Comparison of ENCODE assay signal across 14 cellular contexts in genomic region chr17:47919889-47920288, GRCh38. TPM values are rescaled to one million over a fixed set of nuclear protein-coding genes. Genes with fewer than 3 reads are reported as not detected.
DNase-seq lines count a peak whose midpoint lies in the region; ATAC-seq, FAIRE-seq and TF ChIP-seq lines count a peak whose summit lies in the region.
"Not testable (repeated sequence)": the region's sequence is repeated elsewhere in the genome, so short reads cannot be mapped to it uniquely, and the experiment has no call there.
"Had no signal": no experiment of that assay in that cellular context is flagged by ENCODE, and none has a peak within 500 bp of the region (broad histone marks: within the 10 kb centered on the region; RNA-seq: fewer than 3 reads in every experiment).

No MANE protein-coding gene starts in this region.

- not testable (repeated sequence) for H2AFZ ChIP-seq in K562 (ENCODE audit: low read depth, low read length); HepG2 (ENCODE audit: low read length)

- TF ChIP-seq EP300 in K562 (IDR thresholded peaks at IDR 0.05; ENCODE audit: low read length); HepG2 (IDR thresholded peaks at IDR 0.05; ENCODE audit: low read depth in 2 of 2, low read length in 2 of 2); HepG2 (CRISPR knock-in tag; IDR thresholded peaks at IDR 0.05; ENCODE audit: borderline replicate concordance): not testable (repeated sequence)

- not testable (repeated sequence) for TF ChIP-seq POLR2A in K562 (conservative IDR thresholded peaks at IDR 0.05); HepG2 (IDR thresholded peaks at IDR 0.05; ENCODE audit: insufficient read depth in 1 of 2, low read depth in 2 of 2, low read length in 2 of 2)

- H3K27ac ChIP-seq in K562 (ENCODE audit: extremely low read depth, low read depth, low read length); HepG2 (ENCODE audit: extremely low read length, insufficient read depth, low read length): not testable (repeated sequence)

- H3K79me2 ChIP-seq in K562 (ENCODE audit: control insufficient read depth, insufficient read depth, low read length); HepG2 (ENCODE audit: insufficient read depth, low read length): not testable (repeated sequence)

- H3K36me3 Mint-ChIP-seq in T-helper 17 cell (ENCODE audit: low read depth) = peaks cover 14% of the 10 kb centered on the region
- peaks cover 49% of the 10 kb centered on the region for H3K36me3 Mint-ChIP-seq in effector memory CD8-positive, alpha-beta T cell (ENCODE audit: insufficient read depth)
- peaks cover 30% of the 10 kb centered on the region for H3K36me3 Mint-ChIP-seq in memory B cell

- not testable (repeated sequence) for H3K27me3 Mint-ChIP-seq in T-helper 17 cell; effector memory CD8-positive, alpha-beta T cell; memory B cell

- not testable (repeated sequence) for DNase-seq in T-helper 17 cell; K562 (ENCODE audit: extremely low read depth in 1 of 4, low spot score in 3 of 4); effector memory CD8-positive, alpha-beta T cell; memory B cell (ENCODE audit: low spot score in 2 of 2)
- peak; percentile 49 for DNase-seq in HepG2 (ENCODE audit: low spot score)

- H3K4me2 ChIP-seq in K562 (ENCODE audit: insufficient read depth, low read length); HepG2 (ENCODE audit: low read depth, low read length): not testable (repeated sequence)

- H4K20me1 ChIP-seq in K562 (replicated peaks; ENCODE audit: control insufficient read depth, insufficient read depth, low read length); HepG2 (ENCODE audit: insufficient read depth, low read length): not testable (repeated sequence)

- not testable (repeated sequence) for H3K4me1 ChIP-seq in K562 (replicated peaks in 1 of 2; ENCODE audit: control insufficient read depth in 2 of 2, insufficient read depth in 2 of 2, low read length in 2 of 2)
- H3K4me1 ChIP-seq in HepG2 (ENCODE audit: insufficient read depth, low read length) = peaks cover 12% of the 10 kb centered on the region

- not testable (repeated sequence) for H3K9ac ChIP-seq in K562 (ENCODE audit: insufficient read depth in 1 of 2, low read depth in 2 of 2, low read length in 2 of 2); HepG2 (ENCODE audit: insufficient read depth, low read depth, low read length)

- peak; percentile 52 for FAIRE-seq in K562 (lab: Jason Lieb, UNC)
- FAIRE-seq in HepG2 (lab: Jason Lieb, UNC) = not testable (repeated sequence)

- not testable (repeated sequence) for TF ChIP-seq RAD21 in K562 (CRISPR knock-in tag; conservative IDR thresholded peaks at IDR 0.05 in 1 of 2, IDR thresholded peaks at IDR 0.05 in 1 of 2); HepG2 (CRISPR knock-in tag; IDR thresholded peaks at IDR 0.05)

- intact Hi-C loops in K562 (cut with micrococcal nuclease); HepG2 (cut with micrococcal nuclease; ENCODE audit: unreplicated experiment): not testable (repeated sequence)

- POLR2A ChIA-PET in K562 (lab: Yijun Ruan, JAX) = interaction anchor here (0.6 to 1.8 kb wide), 2 partner anchors 24 to 134 kb away, joined by 5 to 6 read pairs; partner anchors contain the start of gene SP2
- POLR2A ChIA-PET in HepG2 (lab: Yijun Ruan, JAX) = not testable (repeated sequence)

- H3K9me3 ChIP-seq in T-helper 17 cell (ENCODE audit: control insufficient read depth, low read length, poor library complexity, severe bottlenecking); K562 (replicated peaks; ENCODE audit: control insufficient read depth, insufficient read depth, low read depth, low read length); HepG2 (ENCODE audit: low read length): not testable (repeated sequence)

- 92% methylated on average over 14 of the region's 14 CpGs for WGBS in K562 (ENCODE audit: insufficient coverage, low coverage, missing lambda C conversion rate)
- WGBS in HepG2 (ENCODE audit: low lambda C conversion rate) = 89% methylated on average over 14 of the region's 14 CpGs

- not testable (repeated sequence) for H3K4me3 ChIP-seq in K562; HepG2 (replicated peaks in 1 of 3; ENCODE audit: insufficient read depth in 1 of 3, low read depth in 2 of 3, low read length in 3 of 3)

- BruUV-seq in K562 (replicated peaks; lab: Mats Ljungman, UMichigan); HepG2 (replicated peaks; lab: Mats Ljungman, UMichigan): not testable (repeated sequence)

- H3K36me3 ChIP-seq in K562 (ENCODE audit: control insufficient read depth, insufficient read depth, low read length) (peaks cover 37% of the 10 kb centered on the region; the same call in 2 of the 3 replicates), HepG2 (replicated peaks in 1 of 2; ENCODE audit: control insufficient read depth in 1 of 2, insufficient read depth in 2 of 2, low read length in 2 of 2) (peaks cover 14 to 24% of the 10 kb centered on the region in 2 experiments)

- not testable (repeated sequence) for H3K4me3 Mint-ChIP-seq in T-helper 17 cell; effector memory CD8-positive, alpha-beta T cell; memory B cell

- TF ChIP-seq CTCF in K562 (IDR thresholded peaks at IDR 0.05 in 2 of 3, conservative IDR thresholded peaks at IDR 0.05 in 1 of 3; ENCODE audit: insufficient read depth in 2 of 3, low read depth in 1 of 3, low read length in 3 of 3); HepG2 (CRISPR knock-in tag; IDR thresholded peaks at IDR 0.05): not testable (repeated sequence)

- not testable (repeated sequence) for ATAC-seq in T-helper 17 cell; K562; effector memory CD8-positive, alpha-beta T cell (replicated peaks); HepG2; memory B cell (ENCODE audit: low read depth)

- H3K9me1 ChIP-seq in K562 (ENCODE audit: control insufficient read depth, insufficient read depth, low read length) = not testable (repeated sequence)

- peaks cover 23% of the 10 kb centered on the region for H3K4me1 Mint-ChIP-seq in T-helper 17 cell
- peaks cover 4 to 11% of the 10 kb centered on the region in 2 donors for H3K4me1 Mint-ChIP-seq in effector memory CD8-positive, alpha-beta T cell (ENCODE audit: low read depth in 2 of 2)
- H3K4me1 Mint-ChIP-seq in memory B cell = not testable (repeated sequence)

- in situ Hi-C loops in K562 (cut with MboI); HepG2 (cut with HindIII; ENCODE audit: extremely low pct_ligation_motif_present, low pct_unique_long_range_greater_than_20kb): not testable (repeated sequence)

- peak overlapping the region; percentile 85 for H3K27ac Mint-ChIP-seq in T-helper 17 cell
- H3K27ac Mint-ChIP-seq in effector memory CD8-positive, alpha-beta T cell = peak overlapping the region; percentile 1 to 44
- peak overlapping the region; percentile 7 for H3K27ac Mint-ChIP-seq in memory B cell

- CTCF ChIA-PET in K562 (lab: Yijun Ruan, JAX; ENCODE audit: low intra/inter-chr PET ratio); HepG2 (lab: Yijun Ruan, JAX; ENCODE audit: low intra/inter-chr PET ratio, low total read pairs): not testable (repeated sequence)

- H3K27me3 ChIP-seq in K562 (ENCODE audit: control insufficient read depth in 2 of 2, insufficient read depth in 2 of 2, low read length in 2 of 2); HepG2 (ENCODE audit: control insufficient read depth in 1 of 2, insufficient read depth in 2 of 2, low read length in 2 of 2): not testable (repeated sequence)

- H3K9me3 Mint-ChIP-seq in effector memory CD8-positive, alpha-beta T cell; memory B cell: not testable (repeated sequence)

RNA-seq across cellular contexts. Expression of gene PNPO, which starts 21.5 kb away (rescaled TPM):
- 10 to 100 TPM in 1 of 2 donors, 1 to 10 TPM in 1; 7.1 to 10.5 TPM for total RNA-seq in T-helper 17 cell
- 19.2 and 41.8 TPM in 2 replicates for total RNA-seq in K562 (2011; cell fraction: chromatin; rRNA removed; ENCODE audit: low replicate concordance)
- 21.8 and 24.3 TPM in 2 replicates for total RNA-seq in K562 (2011; cell fraction: nucleolus; rRNA removed)
- total RNA-seq in K562 (2011; cell fraction: nucleoplasm; rRNA removed) = 31.2 and 41.6 TPM in 2 replicates
- total RNA-seq in K562 (2014; rRNA removed) = 25.5 and 30.9 TPM in 2 replicates
- 27.4 and 27.7 TPM in 2 replicates for total RNA-seq in K562 (2014; rRNA removed; fragmentation: Illumina TruSeq; extraction: Trizol)
- 24.8 and 28.2 TPM in 2 replicates for total RNA-seq in K562 (2015; rRNA removed; fragmentation: Illumina TruSeq; extraction: Trizol)
- 39.0 and 41.5 TPM in 2 replicates for total RNA-seq in K562 (2021)
- 29.2 and 35.5 TPM in 2 replicates for polyA plus RNA-seq in K562 (2011; rRNA removed)
- polyA plus RNA-seq in K562 (2011; cell fraction: cytosol; rRNA removed) = 33.9 and 37.5 TPM in 2 replicates
- polyA plus RNA-seq in K562 (2011; cell fraction: nucleus; rRNA removed) = 16.9 and 17.6 TPM in 2 replicates
- polyA plus RNA-seq in K562 (2012) = 10.9 and 17.5 TPM in 2 replicates
- polyA plus RNA-seq in K562 (2014; fragmentation: Illumina TruSeq; extraction: Trizol) = 29.6 and 35.5 TPM in 2 replicates
- polyA plus RNA-seq in K562 (2014; fragmentation: Nextera tagmentation; extraction: Ambion mirVana) = 10 to 100 TPM; 16.6 to 23.1 TPM
- polyA plus RNA-seq in K562 (2014; rRNA removed) = 23.4 and 24.9 TPM in 2 replicates
- 35.4 and 48.7 TPM in 2 replicates for polyA minus RNA-seq in K562 (2011; rRNA and poly(A)+ RNA removed)
- polyA minus RNA-seq in K562 (2011; cell fraction: cytosol; rRNA and poly(A)+ RNA removed) = 21.9 and 29.9 TPM in 2 replicates
- 11.6 and 16.1 TPM in 2 replicates for polyA minus RNA-seq in K562 (2011; cell fraction: nucleus; rRNA and poly(A)+ RNA removed)
- total RNA-seq in HepG2 (2016; rRNA removed; fragmentation: Illumina TruSeq; extraction: Trizol) = 63.3 and 110 TPM in 2 replicates
- 8.6 and 9.4 TPM in 2 replicates for total RNA-seq in HepG2 (2016; cell fraction: cytosol; rRNA removed; fragmentation: Illumina TruSeq; extraction: Trizol; ENCODE audit: low read depth)
- 66.0 and 103 TPM in 2 replicates for total RNA-seq in HepG2 (2016; cell fraction: insoluble cytoplasmic fraction; rRNA removed; fragmentation: Illumina TruSeq; extraction: Trizol)
- total RNA-seq in HepG2 (2016; cell fraction: membrane; rRNA removed; fragmentation: Illumina TruSeq; extraction: Trizol) = 30.0 and 31.1 TPM in 2 replicates
- total RNA-seq in HepG2 (2016; cell fraction: nucleus; rRNA removed; fragmentation: Illumina TruSeq; extraction: Trizol) = 31.0 and 31.3 TPM in 2 replicates
- 47.9 and 48.1 TPM in 2 replicates for polyA plus RNA-seq in HepG2 (2011; rRNA removed)
- 42.3 and 49.3 TPM in 2 replicates for polyA plus RNA-seq in HepG2 (2011; cell fraction: cytosol; rRNA removed)
- polyA plus RNA-seq in HepG2 (2011; cell fraction: nucleus; rRNA removed) = 24.7 and 35.1 TPM in 2 replicates
- 19.7 and 25.0 TPM in 2 replicates for polyA plus RNA-seq in HepG2 (2012)
- polyA plus RNA-seq in HepG2 (2016; cell fraction: cytosol; fragmentation: Illumina TruSeq; extraction: Trizol; ENCODE audit: low read depth) = 4.4 and 5.2 TPM in 2 replicates
- 60.3 and 63.0 TPM in 2 replicates for polyA plus RNA-seq in HepG2 (2016; cell fraction: insoluble cytoplasmic fraction; fragmentation: Illumina TruSeq; extraction: Trizol; ENCODE audit: low read depth)
- polyA plus RNA-seq in HepG2 (2016; cell fraction: membrane; fragmentation: Illumina TruSeq; extraction: Trizol; ENCODE audit: low read depth) = 18.9 and 19.7 TPM in 2 replicates
- 38.2 and 38.8 TPM in 2 replicates for polyA plus RNA-seq in HepG2 (2016; cell fraction: nucleus; fragmentation: Illumina TruSeq; extraction: Trizol; ENCODE audit: insufficient read depth, low read depth)
- 64.3 and 90.4 TPM in 2 replicates for polyA minus RNA-seq in HepG2 (2011; rRNA and poly(A)+ RNA removed; ENCODE audit: low replicate concordance)
- polyA minus RNA-seq in HepG2 (2011; cell fraction: cytosol; rRNA and poly(A)+ RNA removed) = 33.1 and 41.3 TPM in 2 replicates
- polyA minus RNA-seq in HepG2 (2011; cell fraction: nucleus; rRNA and poly(A)+ RNA removed) = 24.2 and 35.4 TPM in 2 replicates

RNA-seq across cellular contexts. Expression of gene SP2, which starts 23.9 kb away (rescaled TPM):
- total RNA-seq in T-helper 17 cell = 10 to 100 TPM; 28.2 to 33.2 TPM
- 7.1 and 12.2 TPM in 2 replicates for total RNA-seq in K562 (2011; cell fraction: chromatin; rRNA removed; ENCODE audit: low replicate concordance)
- total RNA-seq in K562 (2011; cell fraction: nucleolus; rRNA removed) = 3.4 and 3.7 TPM in 2 replicates
- 4.2 and 9.5 TPM in 2 replicates for total RNA-seq in K562 (2011; cell fraction: nucleoplasm; rRNA removed)
- total RNA-seq in K562 (2014; rRNA removed) = 2.1 and 2.8 TPM in 2 replicates
- total RNA-seq in K562 (2014; rRNA removed; fragmentation: Illumina TruSeq; extraction: Trizol) = 1.5 and 2.3 TPM in 2 replicates
- total RNA-seq in K562 (2015; rRNA removed; fragmentation: Illumina TruSeq; extraction: Trizol) = 1.4 and 1.5 TPM in 2 replicates
- total RNA-seq in K562 (2021) = 15.9 and 17.4 TPM in 2 replicates
- 2.3 and 5.0 TPM in 2 replicates for polyA plus RNA-seq in K562 (2011; rRNA removed)
- 2.4 and 4.0 TPM in 2 replicates for polyA plus RNA-seq in K562 (2011; cell fraction: cytosol; rRNA removed)
- polyA plus RNA-seq in K562 (2011; cell fraction: nucleus; rRNA removed) = 7.3 and 11.1 TPM in 2 replicates
- polyA plus RNA-seq in K562 (2012) = 21.1 and 27.4 TPM in 2 replicates
- polyA plus RNA-seq in K562 (2014; fragmentation: Illumina TruSeq; extraction: Trizol) = 19.1 and 22.3 TPM in 2 replicates
- polyA plus RNA-seq in K562 (2014; fragmentation: Nextera tagmentation; extraction: Ambion mirVana) = under 1 TPM; 0.77 to 0.88 TPM
- polyA plus RNA-seq in K562 (2014; rRNA removed) = 6.1 and 6.5 TPM in 2 replicates
- 1.8 and 2.7 TPM in 2 replicates for polyA minus RNA-seq in K562 (2011; rRNA and poly(A)+ RNA removed)
- polyA minus RNA-seq in K562 (2011; cell fraction: cytosol; rRNA and poly(A)+ RNA removed) = 5.8 and 6.6 TPM in 2 replicates
- 1.2 and 1.3 TPM in 2 replicates for polyA minus RNA-seq in K562 (2011; cell fraction: nucleus; rRNA and poly(A)+ RNA removed)
- 1.4 and 1.5 TPM in 2 replicates for total RNA-seq in HepG2 (2016; rRNA removed; fragmentation: Illumina TruSeq; extraction: Trizol)
- total RNA-seq in HepG2 (2016; cell fraction: cytosol; rRNA removed; fragmentation: Illumina TruSeq; extraction: Trizol; ENCODE audit: low read depth) = 0.44 and 0.71 TPM in 2 replicates
- total RNA-seq in HepG2 (2016; cell fraction: insoluble cytoplasmic fraction; rRNA removed; fragmentation: Illumina TruSeq; extraction: Trizol) = 1.1 and 1.3 TPM in 2 replicates
- total RNA-seq in HepG2 (2016; cell fraction: membrane; rRNA removed; fragmentation: Illumina TruSeq; extraction: Trizol) = 2.2 and 2.7 TPM in 2 replicates
- 1.6 and 2.4 TPM in 2 replicates for total RNA-seq in HepG2 (2016; cell fraction: nucleus; rRNA removed; fragmentation: Illumina TruSeq; extraction: Trizol)
- 4.2 and 4.8 TPM in 2 replicates for polyA plus RNA-seq in HepG2 (2011; rRNA removed)
- 1.9 and 2.3 TPM in 2 replicates for polyA plus RNA-seq in HepG2 (2011; cell fraction: cytosol; rRNA removed)
- polyA plus RNA-seq in HepG2 (2011; cell fraction: nucleus; rRNA removed) = 13.9 and 14.8 TPM in 2 replicates
- 10.5 and 11.9 TPM in 2 replicates for polyA plus RNA-seq in HepG2 (2012)
- 1.5 and 1.9 TPM in 2 replicates for polyA plus RNA-seq in HepG2 (2016; cell fraction: cytosol; fragmentation: Illumina TruSeq; extraction: Trizol; ENCODE audit: low read depth)
- 6.9 and 11.6 TPM in 2 replicates for polyA plus RNA-seq in HepG2 (2016; cell fraction: insoluble cytoplasmic fraction; fragmentation: Illumina TruSeq; extraction: Trizol; ENCODE audit: low read depth)
- polyA plus RNA-seq in HepG2 (2016; cell fraction: membrane; fragmentation: Illumina TruSeq; extraction: Trizol; ENCODE audit: low read depth) = 4.2 and 5.0 TPM in 2 replicates
- 12.2 and 15.0 TPM in 2 replicates for polyA plus RNA-seq in HepG2 (2016; cell fraction: nucleus; fragmentation: Illumina TruSeq; extraction: Trizol; ENCODE audit: insufficient read depth, low read depth)
- 4.3 and 7.9 TPM in 2 replicates for polyA minus RNA-seq in HepG2 (2011; rRNA and poly(A)+ RNA removed; ENCODE audit: low replicate concordance)
- 2.9 and 5.7 TPM in 2 replicates for polyA minus RNA-seq in HepG2 (2011; cell fraction: cytosol; rRNA and poly(A)+ RNA removed)
- 3.1 and 3.5 TPM in 2 replicates for polyA minus RNA-seq in HepG2 (2011; cell fraction: nucleus; rRNA and poly(A)+ RNA removed)

RNA-seq across cellular contexts. Expression of gene PRR15L, which starts 37.8 kb away (rescaled TPM):
- not detected for total RNA-seq in T-helper 17 cell
- total RNA-seq in K562 (2011; cell fraction: chromatin; rRNA removed; ENCODE audit: low replicate concordance) = not detected in 2 replicates
- total RNA-seq in K562 (2011; cell fraction: nucleolus; rRNA removed) = not detected in 2 replicates
- total RNA-seq in K562 (2011; cell fraction: nucleoplasm; rRNA removed) = not detected in 2 replicates
- not detected in 2 replicates for total RNA-seq in K562 (2014; rRNA removed)
- not detected in 2 replicates for total RNA-seq in K562 (2014; rRNA removed; fragmentation: Illumina TruSeq; extraction: Trizol)
- not detected in 2 replicates for total RNA-seq in K562 (2015; rRNA removed; fragmentation: Illumina TruSeq; extraction: Trizol)
- total RNA-seq in K562 (2021) = 0.16 TPM in 1 of 2 replicates, not detected in the other
- polyA plus RNA-seq in K562 (2011; rRNA removed) = not detected in 2 replicates
- not detected in 2 replicates for polyA plus RNA-seq in K562 (2011; cell fraction: cytosol; rRNA removed)
- polyA plus RNA-seq in K562 (2011; cell fraction: nucleus; rRNA removed) = not detected in 2 replicates
- 0.16 and 0.17 TPM in 2 replicates for polyA plus RNA-seq in K562 (2012)
- polyA plus RNA-seq in K562 (2014; fragmentation: Illumina TruSeq; extraction: Trizol) = not detected in 2 replicates
- under 1 TPM in 1 of 2 experiments, not detected in 1; 0.03 TPM for polyA plus RNA-seq in K562 (2014; fragmentation: Nextera tagmentation; extraction: Ambion mirVana)
- not detected in 2 replicates for polyA plus RNA-seq in K562 (2014; rRNA removed)
- polyA minus RNA-seq in K562 (2011; rRNA and poly(A)+ RNA removed) = not detected in 2 replicates
- not detected in 2 replicates for polyA minus RNA-seq in K562 (2011; cell fraction: cytosol; rRNA and poly(A)+ RNA removed)
- not detected in 2 replicates for polyA minus RNA-seq in K562 (2011; cell fraction: nucleus; rRNA and poly(A)+ RNA removed)
- 2.0 and 2.4 TPM in 2 replicates for total RNA-seq in HepG2 (2016; rRNA removed; fragmentation: Illumina TruSeq; extraction: Trizol)
- 0.40 and 0.62 TPM in 2 replicates for total RNA-seq in HepG2 (2016; cell fraction: cytosol; rRNA removed; fragmentation: Illumina TruSeq; extraction: Trizol; ENCODE audit: low read depth)
- 1.9 and 2.5 TPM in 2 replicates for total RNA-seq in HepG2 (2016; cell fraction: insoluble cytoplasmic fraction; rRNA removed; fragmentation: Illumina TruSeq; extraction: Trizol)
- total RNA-seq in HepG2 (2016; cell fraction: membrane; rRNA removed; fragmentation: Illumina TruSeq; extraction: Trizol) = 0.93 and 1.0 TPM in 2 replicates
- 0.65 and 0.88 TPM in 2 replicates for total RNA-seq in HepG2 (2016; cell fraction: nucleus; rRNA removed; fragmentation: Illumina TruSeq; extraction: Trizol)
- polyA plus RNA-seq in HepG2 (2011; rRNA removed) = 0.44 and 0.47 TPM in 2 replicates
- polyA plus RNA-seq in HepG2 (2011; cell fraction: cytosol; rRNA removed) = 0.64 and 0.77 TPM in 2 replicates
- polyA plus RNA-seq in HepG2 (2011; cell fraction: nucleus; rRNA removed) = 0.37 and 0.81 TPM in 2 replicates
- 0.49 and 0.95 TPM in 2 replicates for polyA plus RNA-seq in HepG2 (2012)
- polyA plus RNA-seq in HepG2 (2016; cell fraction: cytosol; fragmentation: Illumina TruSeq; extraction: Trizol; ENCODE audit: low read depth) = 0.11 and 0.28 TPM in 2 replicates
- polyA plus RNA-seq in HepG2 (2016; cell fraction: insoluble cytoplasmic fraction; fragmentation: Illumina TruSeq; extraction: Trizol; ENCODE audit: low read depth) = 2.2 TPM in 2 replicates
- polyA plus RNA-seq in HepG2 (2016; cell fraction: membrane; fragmentation: Illumina TruSeq; extraction: Trizol; ENCODE audit: low read depth) = 0.43 and 0.52 TPM in 2 replicates
- 1.1 and 1.2 TPM in 2 replicates for polyA plus RNA-seq in HepG2 (2016; cell fraction: nucleus; fragmentation: Illumina TruSeq; extraction: Trizol; ENCODE audit: insufficient read depth, low read depth)
- polyA minus RNA-seq in HepG2 (2011; rRNA and poly(A)+ RNA removed; ENCODE audit: low replicate concordance) = 1.4 TPM in 1 of 2 replicates, not detected in the other
- 0.40 and 0.44 TPM in 2 replicates for polyA minus RNA-seq in HepG2 (2011; cell fraction: cytosol; rRNA and poly(A)+ RNA removed)
- polyA minus RNA-seq in HepG2 (2011; cell fraction: nucleus; rRNA and poly(A)+ RNA removed) = 0.62 TPM in 1 of 2 replicates, not detected in the other
- total RNA-seq: A673; CD4-positive, alpha-beta memory T cell; CD4-positive, CD25-positive, alpha-beta regulatory T cell; CD8-positive, alpha-beta memory T cell; Daoy; G401; GM12878 had no signal
- polyA plus RNA-seq: AG04450; CD14-positive monocyte; CD8-positive, alpha-beta memory T cell had no signal

RNA-seq across cellular contexts. Expression of gene CDK5RAP3, which starts 51.0 kb away (rescaled TPM):
- total RNA-seq in T-helper 17 cell = 100 to 1,000 TPM; 228 to 231 TPM
- total RNA-seq in K562 (2011; cell fraction: chromatin; rRNA removed; ENCODE audit: low replicate concordance) = 452 and 764 TPM in 2 replicates
- 478 and 540 TPM in 2 replicates for total RNA-seq in K562 (2011; cell fraction: nucleolus; rRNA removed)
- total RNA-seq in K562 (2011; cell fraction: nucleoplasm; rRNA removed) = 403 and 415 TPM in 2 replicates
- 85.0 and 91.5 TPM in 2 replicates for total RNA-seq in K562 (2014; rRNA removed)
- total RNA-seq in K562 (2014; rRNA removed; fragmentation: Illumina TruSeq; extraction: Trizol) = 70.8 and 71.7 TPM in 2 replicates
- 67.0 and 73.7 TPM in 2 replicates for total RNA-seq in K562 (2015; rRNA removed; fragmentation: Illumina TruSeq; extraction: Trizol)
- 113 and 131 TPM in 2 replicates for total RNA-seq in K562 (2021)
- 132 and 208 TPM in 2 replicates for polyA plus RNA-seq in K562 (2011; rRNA removed)
- 78.0 and 96.3 TPM in 2 replicates for polyA plus RNA-seq in K562 (2011; cell fraction: cytosol; rRNA removed)
- 1,392 and 1,556 TPM in 2 replicates for polyA plus RNA-seq in K562 (2011; cell fraction: nucleus; rRNA removed)
- 134 and 270 TPM in 2 replicates for polyA plus RNA-seq in K562 (2012)
- polyA plus RNA-seq in K562 (2014; fragmentation: Illumina TruSeq; extraction: Trizol) = 96.7 and 100 TPM in 2 replicates
- polyA plus RNA-seq in K562 (2014; fragmentation: Nextera tagmentation; extraction: Ambion mirVana) = 10 to 100 TPM; 44.2 to 73.0 TPM
- 152 and 202 TPM in 2 replicates for polyA plus RNA-seq in K562 (2014; rRNA removed)
- polyA minus RNA-seq in K562 (2011; rRNA and poly(A)+ RNA removed) = 81.6 and 111 TPM in 2 replicates
- polyA minus RNA-seq in K562 (2011; cell fraction: cytosol; rRNA and poly(A)+ RNA removed) = 35.1 and 37.0 TPM in 2 replicates
- 206 and 291 TPM in 2 replicates for polyA minus RNA-seq in K562 (2011; cell fraction: nucleus; rRNA and poly(A)+ RNA removed)
- 86.8 and 128 TPM in 2 replicates for total RNA-seq in HepG2 (2016; rRNA removed; fragmentation: Illumina TruSeq; extraction: Trizol)
- 13.1 and 20.6 TPM in 2 replicates for total RNA-seq in HepG2 (2016; cell fraction: cytosol; rRNA removed; fragmentation: Illumina TruSeq; extraction: Trizol; ENCODE audit: low read depth)
- total RNA-seq in HepG2 (2016; cell fraction: insoluble cytoplasmic fraction; rRNA removed; fragmentation: Illumina TruSeq; extraction: Trizol) = 90.9 and 132 TPM in 2 replicates
- 26.2 and 30.9 TPM in 2 replicates for total RNA-seq in HepG2 (2016; cell fraction: membrane; rRNA removed; fragmentation: Illumina TruSeq; extraction: Trizol)
- 159 and 187 TPM in 2 replicates for total RNA-seq in HepG2 (2016; cell fraction: nucleus; rRNA removed; fragmentation: Illumina TruSeq; extraction: Trizol)
- 154 and 183 TPM in 2 replicates for polyA plus RNA-seq in HepG2 (2011; rRNA removed)
- polyA plus RNA-seq in HepG2 (2011; cell fraction: cytosol; rRNA removed) = 59.3 and 67.0 TPM in 2 replicates
- polyA plus RNA-seq in HepG2 (2011; cell fraction: nucleus; rRNA removed) = 2,013 and 2,090 TPM in 2 replicates
- 136 and 152 TPM in 2 replicates for polyA plus RNA-seq in HepG2 (2012)
- 10.8 and 13.3 TPM in 2 replicates for polyA plus RNA-seq in HepG2 (2016; cell fraction: cytosol; fragmentation: Illumina TruSeq; extraction: Trizol; ENCODE audit: low read depth)
- polyA plus RNA-seq in HepG2 (2016; cell fraction: insoluble cytoplasmic fraction; fragmentation: Illumina TruSeq; extraction: Trizol; ENCODE audit: low read depth) = 72.7 and 80.7 TPM in 2 replicates
- 16.6 and 19.4 TPM in 2 replicates for polyA plus RNA-seq in HepG2 (2016; cell fraction: membrane; fragmentation: Illumina TruSeq; extraction: Trizol; ENCODE audit: low read depth)
- polyA plus RNA-seq in HepG2 (2016; cell fraction: nucleus; fragmentation: Illumina TruSeq; extraction: Trizol; ENCODE audit: insufficient read depth, low read depth) = 373 and 385 TPM in 2 replicates
- polyA minus RNA-seq in HepG2 (2011; rRNA and poly(A)+ RNA removed; ENCODE audit: low replicate concordance) = 116 and 143 TPM in 2 replicates
- polyA minus RNA-seq in HepG2 (2011; cell fraction: cytosol; rRNA and poly(A)+ RNA removed) = 25.7 and 29.3 TPM in 2 replicates
- 252 and 268 TPM in 2 replicates for polyA minus RNA-seq in HepG2 (2011; cell fraction: nucleus; rRNA and poly(A)+ RNA removed)

Comparison
In these comparisons a context has a peak if more than half of its experiments do, and no peak if none do; other contexts are left out.
1. H3K27ac Mint-ChIP-seq: peak in every context shown above with its lines; median percentile 85 in T-helper 17 cell; 22 in effector memory CD8-positive, alpha-beta T cell; 7 in memory B cell.